In genomic region chr17:45170280-45170975, GRCh38 we compare ENCODE assay signal across 2 cellular contexts.
TF ChIP-seq lines count a peak whose summit lies in the region.

No MANE protein-coding gene starts in this region.

TF ChIP-seq in SK-N-SH, 30 proteins besides CTCF, POLR2A, EP300 and RAD21 (continued from another document):
- TF ChIP-seq, protein P1, sequence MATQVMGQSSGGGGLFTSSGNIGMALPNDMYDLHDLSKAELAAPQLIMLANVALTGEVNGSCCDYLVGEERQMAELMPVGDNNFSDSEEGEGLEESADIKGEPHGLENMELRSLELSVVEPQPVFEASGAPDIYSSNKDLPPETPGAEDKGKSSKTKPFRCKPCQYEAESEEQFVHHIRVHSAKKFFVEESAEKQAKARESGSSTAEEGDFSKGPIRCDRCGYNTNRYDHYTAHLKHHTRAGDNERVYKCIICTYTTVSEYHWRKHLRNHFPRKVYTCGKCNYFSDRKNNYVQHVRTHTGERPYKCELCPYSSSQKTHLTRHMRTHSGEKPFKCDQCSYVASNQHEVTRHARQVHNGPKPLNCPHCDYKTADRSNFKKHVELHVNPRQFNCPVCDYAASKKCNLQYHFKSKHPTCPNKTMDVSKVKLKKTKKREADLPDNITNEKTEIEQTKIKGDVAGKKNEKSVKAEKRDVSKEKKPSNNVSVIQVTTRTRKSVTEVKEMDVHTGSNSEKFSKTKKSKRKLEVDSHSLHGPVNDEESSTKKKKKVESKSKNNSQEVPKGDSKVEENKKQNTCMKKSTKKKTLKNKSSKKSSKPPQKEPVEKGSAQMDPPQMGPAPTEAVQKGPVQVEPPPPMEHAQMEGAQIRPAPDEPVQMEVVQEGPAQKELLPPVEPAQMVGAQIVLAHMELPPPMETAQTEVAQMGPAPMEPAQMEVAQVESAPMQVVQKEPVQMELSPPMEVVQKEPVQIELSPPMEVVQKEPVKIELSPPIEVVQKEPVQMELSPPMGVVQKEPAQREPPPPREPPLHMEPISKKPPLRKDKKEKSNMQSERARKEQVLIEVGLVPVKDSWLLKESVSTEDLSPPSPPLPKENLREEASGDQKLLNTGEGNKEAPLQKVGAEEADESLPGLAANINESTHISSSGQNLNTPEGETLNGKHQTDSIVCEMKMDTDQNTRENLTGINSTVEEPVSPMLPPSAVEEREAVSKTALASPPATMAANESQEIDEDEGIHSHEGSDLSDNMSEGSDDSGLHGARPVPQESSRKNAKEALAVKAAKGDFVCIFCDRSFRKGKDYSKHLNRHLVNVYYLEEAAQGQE (IDR thresholded peaks at IDR 0.05; ENCODE audit: low read depth, low read length): no peak
- TF ChIP-seq POLR2AphosphoS5 (IDR thresholded peaks at IDR 0.05; ENCODE audit: low read depth, low read length) (0 out of 2 replicates have a peak, but pooled peaks have one; percentile 10), SIN3A (IDR thresholded peaks at IDR 0.05; ENCODE audit: borderline replicate concordance, low read depth, low read length) (no peak)
- TF ChIP-seq, protein P2, sequence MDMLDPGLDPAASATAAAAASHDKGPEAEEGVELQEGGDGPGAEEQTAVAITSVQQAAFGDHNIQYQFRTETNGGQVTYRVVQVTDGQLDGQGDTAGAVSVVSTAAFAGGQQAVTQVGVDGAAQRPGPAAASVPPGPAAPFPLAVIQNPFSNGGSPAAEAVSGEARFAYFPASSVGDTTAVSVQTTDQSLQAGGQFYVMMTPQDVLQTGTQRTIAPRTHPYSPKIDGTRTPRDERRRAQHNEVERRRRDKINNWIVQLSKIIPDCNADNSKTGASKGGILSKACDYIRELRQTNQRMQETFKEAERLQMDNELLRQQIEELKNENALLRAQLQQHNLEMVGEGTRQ (IDR thresholded peaks at IDR 0.05; ENCODE audit: borderline replicate concordance, low read depth, low read length): no peak
TF ChIP-seq in SK-N-SH: peak in this region for 1.

TF ChIP-seq in SK-N-SH treated with all-trans-retinoic acid at 6 μM for 48 hours, 23 proteins besides CTCF, POLR2A, EP300 and RAD21 (continued from another document):
- TF ChIP-seq CSRNP3 (CRISPR knock-in tag; IDR thresholded peaks at IDR 0.05): no peak
- TF ChIP-seq ZNF565 (CRISPR knock-in tag; conservative IDR thresholded peaks at IDR 0.05; ENCODE audit: low read depth): no peak
- no peak for TF ChIP-seq ZC3H10 (CRISPR knock-in tag; IDR thresholded peaks at IDR 0.05)
- TF ChIP-seq, protein P3, sequence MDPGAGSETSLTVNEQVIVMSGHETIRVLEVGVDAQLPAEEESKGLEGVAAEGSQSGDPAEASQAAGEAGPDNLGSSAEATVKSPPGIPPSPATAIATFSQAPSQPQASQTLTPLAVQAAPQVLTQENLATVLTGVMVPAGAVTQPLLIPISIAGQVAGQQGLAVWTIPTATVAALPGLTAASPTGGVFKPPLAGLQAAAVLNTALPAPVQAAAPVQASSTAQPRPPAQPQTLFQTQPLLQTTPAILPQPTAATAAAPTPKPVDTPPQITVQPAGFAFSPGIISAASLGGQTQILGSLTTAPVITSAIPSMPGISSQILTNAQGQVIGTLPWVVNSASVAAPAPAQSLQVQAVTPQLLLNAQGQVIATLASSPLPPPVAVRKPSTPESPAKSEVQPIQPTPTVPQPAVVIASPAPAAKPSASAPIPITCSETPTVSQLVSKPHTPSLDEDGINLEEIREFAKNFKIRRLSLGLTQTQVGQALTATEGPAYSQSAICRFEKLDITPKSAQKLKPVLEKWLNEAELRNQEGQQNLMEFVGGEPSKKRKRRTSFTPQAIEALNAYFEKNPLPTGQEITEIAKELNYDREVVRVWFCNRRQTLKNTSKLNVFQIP (CRISPR knock-in tag; IDR thresholded peaks at IDR 0.05; ENCODE audit: borderline replicate concordance, low read depth): no peak
- no peak for TF ChIP-seq ZFP3 (CRISPR knock-in tag; IDR thresholded peaks at IDR 0.05)
- no peak for TF ChIP-seq PATZ1 (CRISPR knock-in tag; IDR thresholded peaks at IDR 0.05; ENCODE audit: borderline replicate concordance)
- TF ChIP-seq ARNTL (CRISPR knock-in tag; IDR thresholded peaks at IDR 0.05; ENCODE audit: borderline replicate concordance, low read depth): no peak
- no peak for TF ChIP-seq SNAI2 (CRISPR knock-in tag; IDR thresholded peaks at IDR 0.05)
- TF ChIP-seq, protein P4, sequence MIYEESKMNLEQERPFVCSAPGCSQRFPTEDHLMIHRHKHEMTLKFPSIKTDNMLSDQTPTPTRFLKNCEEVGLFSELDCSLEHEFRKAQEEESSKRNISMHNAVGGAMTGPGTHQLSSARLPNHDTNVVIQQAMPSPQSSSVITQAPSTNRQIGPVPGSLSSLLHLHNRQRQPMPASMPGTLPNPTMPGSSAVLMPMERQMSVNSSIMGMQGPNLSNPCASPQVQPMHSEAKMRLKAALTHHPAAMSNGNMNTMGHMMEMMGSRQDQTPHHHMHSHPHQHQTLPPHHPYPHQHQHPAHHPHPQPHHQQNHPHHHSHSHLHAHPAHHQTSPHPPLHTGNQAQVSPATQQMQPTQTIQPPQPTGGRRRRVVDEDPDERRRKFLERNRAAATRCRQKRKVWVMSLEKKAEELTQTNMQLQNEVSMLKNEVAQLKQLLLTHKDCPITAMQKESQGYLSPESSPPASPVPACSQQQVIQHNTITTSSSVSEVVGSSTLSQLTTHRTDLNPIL (CRISPR knock-in tag; IDR thresholded peaks at IDR 0.05; ENCODE audit: low read depth): no peak
- no peak for TF ChIP-seq TCF4 (CRISPR knock-in tag; IDR thresholded peaks at IDR 0.05; ENCODE audit: borderline replicate concordance)
- TF ChIP-seq ESRRG (CRISPR knock-in tag; IDR thresholded peaks at IDR 0.05): no peak
- no peak for TF ChIP-seq ISL1 (CRISPR knock-in tag; IDR thresholded peaks at IDR 0.05)
- TF ChIP-seq ZNF8 (CRISPR knock-in tag; IDR thresholded peaks at IDR 0.05): no peak
- TF ChIP-seq OSR1 (CRISPR knock-in tag; IDR thresholded peaks at IDR 0.05): no peak
- no peak for TF ChIP-seq ZNF70 (CRISPR knock-in tag; IDR thresholded peaks at IDR 0.05)
- no peak for TF ChIP-seq BACH2 (CRISPR knock-in tag; IDR thresholded peaks at IDR 0.05; ENCODE audit: borderline replicate concordance)
- no peak for TF ChIP-seq CSDC2 (CRISPR knock-in tag; IDR thresholded peaks at IDR 0.05)
TF ChIP-seq in SK-N-SH treated with all-trans-retinoic acid at 6 μM for 48 hours: peak in this region for 0.
